In genomic region chr15:100002091-100002620, GRCh38 we compare ENCODE assay signal across 23 cellular contexts.
"Had no signal": no experiment of that assay in that cellular context is flagged by ENCODE, and none has a peak within 500 bp of the region (broad histone marks: within the 10 kb centered on the region; RNA-seq: fewer than 3 reads in every experiment).

No MANE protein-coding gene starts in this region.

- H3K4me3 Mint-ChIP-seq: activated CD4-positive, alpha-beta memory T cell treated with anti-CD3 and anti-CD28 coated beads, Interleukin-2, amount 10 ng/mL, durations not matched to agents 7 days and 5 days; activated naive CD8-positive, alpha-beta T cell treated with anti-CD3 and anti-CD28 coated beads, Interleukin-2, amount 50 U/mL, for 24 hours; activated T-cell treated with anti-CD3 and anti-CD28 coated beads, Interleukin-2, amount 50 U/mL, for 24 hours; central memory CD8-positive, alpha-beta T cell; natural killer cell; stimulated activated naive CD8-positive, alpha-beta T cell treated with anti-CD3 and anti-CD28 coated beads, Interleukin-15, Interleukin-2, amounts not matched to agents 100 ng/mL and 50 ng/mL, for 24 hours had no signal

- H3K4me3 ChIP-seq: gastrocnemius medialis, heart left ventricle, right atrium auricular region, skin epidermis, tibial nerve, vagina had no signal

- H3K4me1 ChIP-seq: gastrocnemius medialis, heart left ventricle, right atrium auricular region had no signal

- H3K27ac ChIP-seq: gastrocnemius medialis, heart left ventricle, right atrium auricular region, skin epidermis, tibial nerve, vagina had no signal

- H3K27ac Mint-ChIP-seq: activated CD4-positive, alpha-beta memory T cell treated with anti-CD3 and anti-CD28 coated beads, Interleukin-2, amount 10 ng/mL, durations not matched to agents 7 days and 5 days; activated T-helper 2 cell treated with anti-CD3 and anti-CD28 coated beads, Interferon-gamma antibody, Interleukin-2, Interleukin-4, amounts not matched to agents 10 μg/mL and 5 μg/mL and 100 μg/mL, durations not matched to agents 14 hours and 24 hours and 36 hours; natural killer cell; progenitor cell of endocrine pancreas; stimulated activated naive CD8-positive, alpha-beta T cell treated with anti-CD3 and anti-CD28 coated beads, Interleukin-15, Interleukin-2, amounts not matched to agents 100 ng/mL and 50 ng/mL, for 24 hours had no signal

- DNase-seq: activated CD4-positive, alpha-beta memory T cell treated with anti-CD3 and anti-CD28 coated beads, Interleukin-2, amount 10 ng/mL, durations not matched to agents 7 days and 5 days; activated CD4-positive, CD25-positive, alpha-beta regulatory T cell; activated naive CD4-positive, alpha-beta T cell treated with Interleukin-2 at 50 U/mL for 16 hours; activated T-cell treated with anti-CD3 and anti-CD28 coated beads, Interleukin-2, amount 50 U/mL, for 24 hours; effector CD4-positive, alpha-beta T cell; gastrocnemius medialis; heart left ventricle; kidney glomerular epithelial cell; left ventricle myocardium superior; natural killer cell; T-helper 1 cell; T-helper 9 cell had no signal

- ATAC-seq: esophagus mucosa, gastrocnemius medialis, heart left ventricle, left ventricle myocardium superior, natural killer cell had no signal

- H3K9me3 Mint-ChIP-seq: activated CD4-positive, alpha-beta memory T cell treated with anti-CD3 and anti-CD28 coated beads, Interleukin-2, amount 10 ng/mL, durations not matched to agents 7 days and 5 days; activated naive CD8-positive, alpha-beta T cell treated with anti-CD3 and anti-CD28 coated beads, Interleukin-2, amount 50 U/mL, for 24 hours; activated T-cell treated with anti-CD3 and anti-CD28 coated beads, Interleukin-2, amount 50 U/mL, for 24 hours; activated T-helper 2 cell treated with anti-CD3 and anti-CD28 coated beads, Interferon-gamma antibody, Interleukin-2, Interleukin-4, amounts not matched to agents 10 μg/mL and 5 μg/mL and 100 μg/mL, durations not matched to agents 14 hours and 24 hours and 36 hours; brain; central memory CD8-positive, alpha-beta T cell; natural killer cell; stimulated activated naive CD8-positive, alpha-beta T cell treated with anti-CD3 and anti-CD28 coated beads, Interleukin-15, Interleukin-2, amounts not matched to agents 100 ng/mL and 50 ng/mL, for 24 hours had no signal

- H3K36me3 ChIP-seq: gastrocnemius medialis, heart left ventricle, right atrium auricular region, tibial nerve, vagina had no signal

- H3K9me3 ChIP-seq: gastrocnemius medialis, heart left ventricle, right atrium auricular region, tibial nerve, vagina had no signal

- H3K27me3 Mint-ChIP-seq: activated CD4-positive, alpha-beta memory T cell treated with anti-CD3 and anti-CD28 coated beads, Interleukin-2, amount 10 ng/mL, durations not matched to agents 7 days and 5 days; activated naive CD8-positive, alpha-beta T cell treated with anti-CD3 and anti-CD28 coated beads, Interleukin-2, amount 50 U/mL, for 24 hours; activated T-cell treated with anti-CD3 and anti-CD28 coated beads, Interleukin-2, amount 50 U/mL, for 24 hours; central memory CD8-positive, alpha-beta T cell; stimulated activated naive CD8-positive, alpha-beta T cell treated with anti-CD3 and anti-CD28 coated beads, Interleukin-15, Interleukin-2, amounts not matched to agents 100 ng/mL and 50 ng/mL, for 24 hours had no signal

- H3K27me3 ChIP-seq: gastrocnemius medialis, heart left ventricle, right atrium auricular region, tibial nerve, vagina had no signal

- H3K36me3 Mint-ChIP-seq: brain, natural killer cell had no signal

- H3K4me1 Mint-ChIP-seq: activated CD4-positive, alpha-beta memory T cell treated with anti-CD3 and anti-CD28 coated beads, Interleukin-2, amount 10 ng/mL, durations not matched to agents 7 days and 5 days; central memory CD8-positive, alpha-beta T cell; natural killer cell had no signal
